ENCODE assay signal across 8 cellular contexts in the genomic region with DNA sequence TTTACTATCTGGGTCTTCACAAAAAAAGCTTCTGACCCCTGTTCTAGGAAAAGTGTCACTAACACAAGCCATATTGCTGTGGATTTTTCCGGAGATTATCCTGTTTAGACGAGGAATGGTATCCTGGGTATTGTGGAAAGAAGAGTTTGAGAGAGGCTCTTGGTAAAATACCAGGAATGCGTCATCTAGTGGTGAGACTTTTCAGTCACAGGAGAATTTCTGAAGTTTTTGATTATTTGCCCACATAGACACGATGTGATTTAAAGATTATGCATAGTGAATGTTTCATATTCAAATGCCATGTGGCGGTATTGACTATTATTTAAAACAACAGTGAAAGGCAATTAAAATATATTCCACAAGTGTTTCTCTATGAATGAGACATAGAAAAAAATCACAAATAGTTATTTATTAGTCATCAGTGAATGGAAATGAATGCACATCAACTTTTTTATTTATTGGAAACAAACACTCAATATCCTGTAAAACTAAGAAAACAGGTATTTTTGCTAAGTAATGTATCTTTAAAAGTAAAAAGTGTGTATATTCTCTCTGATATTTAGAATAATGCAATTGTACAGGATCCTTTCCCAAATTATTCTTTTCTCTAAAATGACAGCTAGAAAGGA. TPM values are rescaled to one million over a fixed set of nuclear protein-coding genes. Genes with fewer than 3 reads are reported as not detected.
DNase-seq lines count a peak whose midpoint lies in the region; ATAC-seq and TF ChIP-seq lines count a peak whose summit lies in the region.

No MANE protein-coding gene starts in this region.

- H2AFZ ChIP-seq in mammary epithelial cell (ENCODE audit: low read depth, low read length) = no peak overlapping the region

- H3K4me2 ChIP-seq in mammary epithelial cell (ENCODE audit: insufficient read depth, low read depth, low read length) = no peak overlapping the region

- in situ Hi-C loops in mammary epithelial cell (cut with MboI; ENCODE audit: low sequenced_read_pairs in 2 of 2) = loop anchor here (5.0 kb wide), 2 partner anchors 170 to 175 kb away; no protein-coding TSS in a partner anchor

- dilution Hi-C loops in mammary epithelial cell (cut with HindIII; ENCODE audit: low sequenced_read_pairs) = no loop called here

- H3K27ac ChIP-seq in mammary epithelial cell (ENCODE audit: insufficient read depth, low read depth, low read length) (no peak overlapping the region), lung (ENCODE audit: low read depth in 1 of 2, low read length in 1 of 2) (no peak overlapping the region)

- H3K79me2 ChIP-seq in mammary epithelial cell (ENCODE audit: insufficient read depth, low read length) = no peaks in the 10 kb centered on the region

- no peaks in the 10 kb centered on the region for H4K20me1 ChIP-seq in mammary epithelial cell (ENCODE audit: insufficient read depth, low read length)

- no peaks in the 10 kb centered on the region for H3K4me1 ChIP-seq in BE2C
- H3K4me1 ChIP-seq in mammary epithelial cell (ENCODE audit: insufficient read depth, low read length) = no peaks in the 10 kb centered on the region
- no peaks in the 10 kb centered on the region for H3K4me1 ChIP-seq in lung (ENCODE audit: control insufficient read depth in 2 of 2, insufficient read depth in 2 of 2, low read length in 2 of 2)

- no peaks in the 10 kb centered on the region for H3K36me3 ChIP-seq in BE2C
- no peaks in the 10 kb centered on the region for H3K36me3 ChIP-seq in mammary epithelial cell (ENCODE audit: insufficient read depth, low read length)
- no peaks in the 10 kb centered on the region for H3K36me3 ChIP-seq in lung (ENCODE audit: control insufficient read depth in 2 of 2, insufficient read depth in 2 of 2, low read length in 2 of 2)

- no TSS peak for BruUV-seq in mammary epithelial cell (replicated peaks; lab: Mats Ljungman, UMichigan)

- TF ChIP-seq CTCF in BE2C (IDR thresholded peaks at IDR 0.05; ENCODE audit: low read depth, low read length) (peak; percentile 78), LNCAP (IDR thresholded peaks at IDR 0.05) (peak; percentile 80), mammary epithelial cell (conservative IDR thresholded peaks at IDR 0.05 in 1 of 2, IDR thresholded peaks at IDR 0.05 in 1 of 2; ENCODE audit: extremely low read depth in 1 of 2, insufficient read depth in 1 of 2, low read depth in 1 of 2, low read length in 2 of 2) (peak; percentile 71 to 82), lung (IDR thresholded peaks at IDR 0.05; ENCODE audit: control extremely low read depth, extremely low read depth) (peak; percentile 19)

- H3K9me3 ChIP-seq in BE2C (no peaks in the 10 kb centered on the region), mammary epithelial cell (replicated peaks; ENCODE audit: insufficient read depth, low read length) (no peaks in the 10 kb centered on the region), lung (ENCODE audit: control insufficient read depth in 2 of 2, insufficient read depth in 1 of 2, low read length in 1 of 2) (no peaks in the 10 kb centered on the region)

- no peak overlapping the region for H3K4me3 ChIP-seq in BE2C (ENCODE audit: low read depth, low read length)
- no peak overlapping the region for H3K4me3 ChIP-seq in mammary epithelial cell (replicated peaks in 1 of 3; ENCODE audit: insufficient read depth in 1 of 3, low read depth in 2 of 3, low read length in 3 of 3)
- H3K4me3 ChIP-seq in lung = no peak overlapping the region

- ATAC-seq in lung (ENCODE audit: insufficient read depth, low FRiP score) (no peak), HG02678 (IDR thresholded peaks at IDR 0.05; ENCODE audit: unreplicated experiment) (no peak), HG03175 (IDR thresholded peaks at IDR 0.05; ENCODE audit: unreplicated experiment) (no peak)

- DNase-seq in BE2C (no peak), mammary epithelial cell (peak; percentile 9), lung (ENCODE audit: low spot score) (no peak), DMS79 treated with DMSO at 0.1 percent for 48 hours (lab: John Stamatoyannopoulos, UW) (no peak), T1000 (lab: John Stamatoyannopoulos, UW) (no peak)

- peaks cover 83% of the 10 kb centered on the region for H3K27me3 ChIP-seq in BE2C
- peaks cover 4% of the 10 kb centered on the region for H3K27me3 ChIP-seq in mammary epithelial cell (ENCODE audit: insufficient read depth, low read length)
- no peaks in the 10 kb centered on the region for H3K27me3 ChIP-seq in lung (ENCODE audit: control insufficient read depth, insufficient read depth)

- H3K9ac ChIP-seq in mammary epithelial cell (ENCODE audit: insufficient read depth, low read length) = no peak overlapping the region

- WGBS in mammary epithelial cell (ENCODE audit: low coverage, missing lambda C conversion rate) = 13% methylated on average over 3 of the region's 5 CpGs
- WGBS in lung, 2 donors = 25 to 36% methylated on average over 5 of the region's 5 CpGs

- intact Hi-C loops in mammary epithelial cell (cut with micrococcal nuclease) = loop anchor here (1.0 kb wide), 2 partner anchors 172 to 177 kb away; no protein-coding TSS in a partner anchor

- CTCF ChIA-PET in mammary epithelial cell (lab: Charles Lee; ENCODE audit: low non-redundant PET) = interaction anchor here (0.6 to 0.9 kb wide), 2 partner anchors 54 to 176 kb away, joined by 3 to 5 read pairs; no protein-coding TSS in a partner anchor

RNA-seq across cellular contexts. Expression of a gene that starts 7.8 kb away (rescaled TPM):
- polyA plus RNA-seq in BE2C (2012; ENCODE audit: insufficient read depth, insufficient read length, low read depth) = not detected
- total RNA-seq in mammary epithelial cell (not detected), lung (not detected)
- polyA plus RNA-seq in mammary epithelial cell (not detected), lung (not detected)
- not detected for polyA minus RNA-seq in mammary epithelial cell

RNA-seq across cellular contexts. Expression of a gene that starts 9.6 kb away (rescaled TPM):
- polyA plus RNA-seq in BE2C (2012; ENCODE audit: insufficient read depth, insufficient read length, low read depth) = not detected
- not detected for total RNA-seq in mammary epithelial cell
- polyA plus RNA-seq in mammary epithelial cell = 0.03 TPM
- polyA minus RNA-seq in mammary epithelial cell = not detected
- under 1 TPM; 0.14 to 0.71 TPM for total RNA-seq in lung
- 1 to 10 TPM in 1 of 2 donors, under 1 TPM in 1; 0.39 to 1.5 TPM for polyA plus RNA-seq in lung

RNA-seq across cellular contexts. Expression of a gene that starts 19.9 kb away (rescaled TPM):
- polyA plus RNA-seq in BE2C (2012; ENCODE audit: insufficient read depth, insufficient read length, low read depth) = not detected
- total RNA-seq in mammary epithelial cell = not detected
- not detected for polyA plus RNA-seq in mammary epithelial cell
- polyA minus RNA-seq in mammary epithelial cell = not detected
- total RNA-seq in lung = not detected
- not detected for polyA plus RNA-seq in lung

RNA-seq across cellular contexts. Expression of a gene that starts 30.5 kb away (rescaled TPM):
- 135 TPM for polyA plus RNA-seq in BE2C (2012; ENCODE audit: insufficient read depth, insufficient read length, low read depth)
- total RNA-seq in mammary epithelial cell = 10 to 100 TPM in 1 of 2 donors, 1 to 10 TPM in 1; 2.8 to 56.8 TPM
- 13.9 TPM for polyA plus RNA-seq in mammary epithelial cell
- 13.4 TPM for polyA minus RNA-seq in mammary epithelial cell
- 10 to 100 TPM in 1 of 2 donors, 1 to 10 TPM in 1; 4.6 to 34.7 TPM for total RNA-seq in lung
- 10 to 100 TPM; 21.0 to 60.6 TPM for polyA plus RNA-seq in lung

RNA-seq across cellular contexts. Expression of a gene that starts 36.8 kb away (rescaled TPM):
- not detected for polyA plus RNA-seq in BE2C (2012; ENCODE audit: insufficient read depth, insufficient read length, low read depth)
- total RNA-seq in mammary epithelial cell = not detected
- polyA plus RNA-seq in mammary epithelial cell = not detected
- not detected for polyA minus RNA-seq in mammary epithelial cell
- total RNA-seq in lung = not detected
- polyA plus RNA-seq in lung = not detected

Comparison
In these comparisons a context has a peak if more than half of its experiments do, and no peak if none do; other contexts are left out.
1. CTCF ChIP-seq: peak in every context shown above with its lines; median percentile 80 in LNCAP; 78 in BE2C; 76 in mammary epithelial cell; 19 in lung.